Comparison of ENCODE assay signal across 11 cellular contexts in the genomic region with DNA sequence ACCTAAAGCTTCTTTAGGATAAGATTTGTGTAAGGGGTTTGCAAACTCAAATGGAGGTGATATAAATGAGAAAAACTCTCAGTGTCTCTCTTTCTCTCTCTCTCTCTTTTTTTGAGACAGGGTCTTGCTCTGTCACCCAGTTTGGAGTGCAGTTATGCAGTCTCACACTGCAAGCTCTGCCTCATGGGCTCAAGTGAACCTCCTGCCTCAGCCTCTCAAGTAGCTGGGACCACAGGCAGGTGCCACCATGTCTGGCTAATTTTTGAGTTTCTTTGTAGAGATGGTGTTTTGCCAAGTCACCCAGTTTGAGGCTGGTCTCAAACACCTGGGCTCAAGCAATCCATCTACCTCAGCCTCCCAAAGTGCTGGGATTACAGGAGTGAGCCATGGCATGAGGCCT. TPM values are rescaled to one million over a fixed set of nuclear protein-coding genes. Genes with fewer than 3 reads are reported as not detected.
DNase-seq lines count a peak whose midpoint lies in the region; ATAC-seq, FAIRE-seq and TF ChIP-seq lines count a peak whose summit lies in the region.
"Had no signal": no experiment of that assay in that cellular context is flagged by ENCODE, and none has a peak within 500 bp of the region (broad histone marks: within the 10 kb centered on the region; RNA-seq: fewer than 3 reads in every experiment).

No MANE protein-coding gene starts in this region.

- DNase-seq in CD8-positive, alpha-beta memory T cell, result no peak
- DNase-seq in GM18507 (ENCODE audit: extremely low spot score, insufficient read length, low read depth) (no peak), osteoblast (ENCODE audit: insufficient read length, low spot score, missing footprints) (no peak), NOMO-1 treated with DMSO at 0.1 percent for 48 hours (lab: John Stamatoyannopoulos, UW; ENCODE audit: unreplicated experiment) (no peak)
- no peak for DNase-seq in activated naive CD8-positive, alpha-beta T cell treated with anti-CD3 and anti-CD28 coated beads for 36 hours
- DNase-seq: NCI-H1092 treated with DMSO at 0.1 percent for 48 hours, NCI-H526 treated with DMSO at 0.1 percent for 48 hours had no signal

- H3K27me3 Mint-ChIP-seq in CD8-positive, alpha-beta memory T cell, result peaks cover 0 to 3% of the 10 kb centered on the region in 2 donors
- peaks cover 7% of the 10 kb centered on the region for H3K27me3 Mint-ChIP-seq in activated naive CD8-positive, alpha-beta T cell treated with anti-CD3 and anti-CD28 coated beads for 36 hours

- peaks cover 0 to 66% (median 24%) of the 10 kb centered on the region in 3 donors for H3K36me3 Mint-ChIP-seq in CD8-positive, alpha-beta memory T cell
- H3K36me3 Mint-ChIP-seq in activated naive CD8-positive, alpha-beta T cell treated with anti-CD3 and anti-CD28 coated beads for 36 hours, result peaks cover 65% of the 10 kb centered on the region

- peak overlapping the region; percentile 89 for H3K4me3 ChIP-seq in CD8-positive, alpha-beta memory T cell (ENCODE audit: low read length)
- H3K4me3 ChIP-seq in osteoblast (ENCODE audit: insufficient read depth, low read length), result no peak overlapping the region

- ATAC-seq in HG03095 (IDR thresholded peaks at IDR 0.05; ENCODE audit: unreplicated experiment), result no peak
- ATAC-seq in HG03196 (IDR thresholded peaks at IDR 0.05; ENCODE audit: unreplicated experiment), result no peak
- ATAC-seq in HG03439 (IDR thresholded peaks at IDR 0.05; ENCODE audit: unreplicated experiment), result no peak

- no peaks in the 10 kb centered on the region for H3K9me3 ChIP-seq in CD8-positive, alpha-beta memory T cell (ENCODE audit: low read length)
- no peaks in the 10 kb centered on the region for H3K9me3 ChIP-seq in osteoblast (ENCODE audit: low read depth, low read length)
- H3K9me3 ChIP-seq: breast epithelium had no signal

- H3K9me3 Mint-ChIP-seq in CD8-positive, alpha-beta memory T cell, result peaks cover 0 to 2% (median 0%) of the 10 kb centered on the region in 5 donors
- no peaks in the 10 kb centered on the region for H3K9me3 Mint-ChIP-seq in activated naive CD8-positive, alpha-beta T cell treated with anti-CD3 and anti-CD28 coated beads for 36 hours

- H3K4me3 Mint-ChIP-seq in CD8-positive, alpha-beta memory T cell, result peak overlapping the region; percentile 90 to 98 (median 95)
- H3K4me3 Mint-ChIP-seq in activated naive CD8-positive, alpha-beta T cell treated with anti-CD3 and anti-CD28 coated beads for 36 hours, result peak overlapping the region; percentile 94

- CTCF ChIA-PET in CD8-positive, alpha-beta memory T cell (lab: Charles Lee), result interaction anchor here (1.3 to 5.4 kb wide), 7 partner anchors 9 to 37 kb away, joined by 4 to 48 read pairs (median 12); no protein-coding TSS in a partner anchor

- H4K20me1 ChIP-seq in osteoblast (ENCODE audit: insufficient read depth, low read length), result no peaks in the 10 kb centered on the region

- peak overlapping the region; percentile 41 for H2AFZ ChIP-seq in osteoblast (ENCODE audit: low read length)

- peak overlapping the region; percentile 73 to 100 (median 99) for H3K27ac Mint-ChIP-seq in CD8-positive, alpha-beta memory T cell
- peak overlapping the region; percentile 100 for H3K27ac Mint-ChIP-seq in activated naive CD8-positive, alpha-beta T cell treated with anti-CD3 and anti-CD28 coated beads for 36 hours

- no peak overlapping the region for H3K4me2 ChIP-seq in osteoblast (ENCODE audit: insufficient read depth, low read length)

- H3K36me3 ChIP-seq in CD8-positive, alpha-beta memory T cell (ENCODE audit: insufficient read depth, low read length), result peaks cover 12% of the 10 kb centered on the region
- H3K36me3 ChIP-seq in osteoblast (ENCODE audit: insufficient read depth, low read length), result no peaks in the 10 kb centered on the region
- H3K36me3 ChIP-seq: breast epithelium had no signal

- TF ChIP-seq CTCF in osteoblast (IDR thresholded peaks at IDR 0.05; ENCODE audit: extremely low read depth, low read depth, low read length), result no peak

- H3K27me3 ChIP-seq in CD8-positive, alpha-beta memory T cell (ENCODE audit: insufficient read depth, low read length, poor library complexity, severe bottlenecking), result no peaks in the 10 kb centered on the region
- no peaks in the 10 kb centered on the region for H3K27me3 ChIP-seq in osteoblast (ENCODE audit: insufficient read depth, low read length)
- H3K27me3 ChIP-seq: breast epithelium had no signal

- peaks cover 59% of the 10 kb centered on the region for H3K4me1 ChIP-seq in CD8-positive, alpha-beta memory T cell (ENCODE audit: insufficient read depth, low read length)
- H3K4me1 ChIP-seq in osteoblast (ENCODE audit: insufficient read depth, low read length), result peaks cover 29% of the 10 kb centered on the region
- H3K4me1 ChIP-seq: breast epithelium had no signal

- H3K4me1 Mint-ChIP-seq in CD8-positive, alpha-beta memory T cell, result peaks cover 64 to 78% (median 71%) of the 10 kb centered on the region in 3 donors
- H3K4me1 Mint-ChIP-seq in activated naive CD8-positive, alpha-beta T cell treated with anti-CD3 and anti-CD28 coated beads for 36 hours, result peaks cover 61% of the 10 kb centered on the region

- POLR2A ChIA-PET in CD8-positive, alpha-beta memory T cell (lab: Charles Lee), result interaction anchor here (1.2 to 1.9 kb wide), 2 partner anchors 19 to 26 kb away, joined by 4 to 6 read pairs; no protein-coding TSS in a partner anchor

- H3K27ac ChIP-seq in CD8-positive, alpha-beta memory T cell (ENCODE audit: low read depth, low read length), result peak overlapping the region; percentile 14
- H3K27ac ChIP-seq in osteoblast (ENCODE audit: low read depth, low read length), result no peak overlapping the region

- H3K79me2 ChIP-seq in osteoblast (ENCODE audit: insufficient read depth, low read length), result no peaks in the 10 kb centered on the region

- peak; percentile 57 for FAIRE-seq in GM18507 (lab: Jason Lieb, UNC)

RNA-seq across cellular contexts. Expression of a gene that starts 2.9 kb away (rescaled TPM):
- total RNA-seq in CD8-positive, alpha-beta memory T cell, result 100 to 1,000 TPM; 191 to 199 TPM
- 36.7 TPM for polyA plus RNA-seq in CD8-positive, alpha-beta memory T cell
- total RNA-seq in activated naive CD8-positive, alpha-beta T cell treated with anti-CD3 and anti-CD28 coated beads for 36 hours, result 10 to 100 TPM; 76.6 to 79.9 TPM
- total RNA-seq in osteoblast, result 1.2 and 1.8 TPM in 2 replicates

RNA-seq across cellular contexts. Expression of a gene that starts 26.8 kb away (rescaled TPM):
- 10 to 100 TPM; 40.3 to 42.8 TPM for total RNA-seq in CD8-positive, alpha-beta memory T cell
- 35.2 TPM for polyA plus RNA-seq in CD8-positive, alpha-beta memory T cell
- total RNA-seq in activated naive CD8-positive, alpha-beta T cell treated with anti-CD3 and anti-CD28 coated beads for 36 hours, result 10 to 100 TPM; 29.6 to 30.7 TPM
- 74.6 and 76.0 TPM in 2 replicates for total RNA-seq in osteoblast

Comparison
In these comparisons a context has a peak if more than half of its experiments do, and no peak if none do; other contexts are left out.
1. RNA of a gene that starts 2.9 kb away (total RNA-seq): 191 to 199 TPM in CD8-positive, alpha-beta memory T cell and 76.6 to 79.9 TPM in activated naive CD8-positive, alpha-beta T cell treated with anti-CD3 and anti-CD28 coated beads for 36 hours; 1.2 to 1.8 TPM in osteoblast; every median in the first group is over 10 times any median in the second.